14 cellular contexts compared by ENCODE assay signal in the genomic region with DNA sequence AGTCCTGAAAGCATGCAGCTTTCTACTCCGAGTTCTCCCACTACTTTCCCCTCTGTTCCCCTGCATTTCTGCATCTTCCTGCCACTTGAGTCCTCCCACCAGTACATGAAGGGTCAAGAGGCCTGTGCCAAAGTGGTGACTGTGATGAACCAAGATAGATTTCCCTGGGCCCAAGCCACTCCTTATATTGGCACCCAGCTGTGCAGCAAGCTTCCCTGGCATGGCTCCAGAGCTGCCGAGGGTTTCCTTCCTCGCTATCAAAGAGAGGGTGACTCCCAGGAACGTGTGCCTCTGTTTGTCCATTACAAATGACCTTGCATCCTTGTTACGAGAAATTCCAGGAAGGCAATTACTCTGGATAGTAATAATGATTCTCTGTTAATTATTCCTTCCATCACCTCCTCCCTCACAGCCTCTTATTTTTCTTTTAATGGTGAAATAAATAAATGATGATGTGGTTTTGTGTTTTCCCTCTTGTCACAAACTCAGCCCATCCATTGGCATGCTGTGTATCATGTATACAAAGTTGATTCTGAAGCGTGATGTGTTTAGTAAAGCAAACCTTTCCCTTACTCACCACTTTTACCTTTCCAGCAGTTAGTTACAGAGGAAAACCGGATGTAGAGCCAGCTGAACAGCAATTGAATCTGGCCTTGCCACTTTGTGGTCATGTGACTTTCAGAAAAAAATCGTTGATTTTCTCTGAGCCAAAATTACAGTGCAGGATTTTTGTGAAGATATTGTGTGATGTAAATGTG. TPM values are rescaled to one million over a fixed set of nuclear protein-coding genes. Genes with fewer than 3 reads are reported as not detected.
DNase-seq lines count a peak whose midpoint lies in the region; ATAC-seq and TF ChIP-seq lines count a peak whose summit lies in the region.
"Had no signal": no experiment of that assay in that cellular context is flagged by ENCODE, and none has a peak within 500 bp of the region (broad histone marks: within the 10 kb centered on the region; RNA-seq: fewer than 3 reads in every experiment).

No MANE protein-coding gene starts in this region.

- H3K4me1 ChIP-seq in H9 (ENCODE audit: insufficient read depth, low read length) = no peaks in the 10 kb centered on the region
- no peaks in the 10 kb centered on the region for H3K4me1 ChIP-seq in cardiac muscle cell (ENCODE audit: low read depth)
- H3K4me1 ChIP-seq: SJSA1 had no signal

- H3K27ac ChIP-seq in H9 (ENCODE audit: insufficient read length, low read depth, low read length) = no peak overlapping the region
- H3K27ac ChIP-seq in cardiac muscle cell = peak overlapping the region; percentile 46
- H3K27ac ChIP-seq: SJSA1 had no signal

- peaks cover 4% of the 10 kb centered on the region; the same call in 1 of the 2 replicates for H3K27me3 Mint-ChIP-seq in H9 (ENCODE audit: low read depth)
- H3K27me3 Mint-ChIP-seq in stimulated activated memory B cell treated with anti-CD40 and anti-IgM and Interleukin-4, amounts not matched to agents 10 μg/mL and 1 μg/mL and 100 μg/mL, for 72 hours = no peaks in the 10 kb centered on the region
- H3K27me3 Mint-ChIP-seq: activated CD4-positive, alpha-beta memory T cell treated with anti-CD3 and anti-CD28 coated beads, Interleukin-2, amount 10 ng/mL, durations not matched to agents 7 days and 5 days had no signal

- no peak overlapping the region for H3K9ac ChIP-seq in H9 (ENCODE audit: extremely low read depth, insufficient read length, low read length)

- no peak overlapping the region for H3K4me2 ChIP-seq in H9 (ENCODE audit: insufficient read depth, insufficient read length, low read length)

- peaks cover 0 to 3% of the 10 kb centered on the region in 2 experiments; a peak in 1 of 4 replicates for H3K4me1 Mint-ChIP-seq in H9
- H3K4me1 Mint-ChIP-seq in stimulated activated memory B cell treated with anti-CD40 and anti-IgM and Interleukin-4, amounts not matched to agents 10 μg/mL and 1 μg/mL and 100 μg/mL, for 72 hours = peaks cover 23% of the 10 kb centered on the region

- no peak overlapping the region for H2AFZ ChIP-seq in H9 (ENCODE audit: low read length)

- H2BK12ac ChIP-seq in H9 (ENCODE audit: insufficient read length, low read depth, low read length) = no peak overlapping the region

- H4K8ac ChIP-seq in H9 (replicated peaks; ENCODE audit: insufficient read length, low read depth, low read length) = no peak overlapping the region

- H3K18ac ChIP-seq in H9 (ENCODE audit: insufficient read length, low read depth, low read length) = no peak overlapping the region

- H3K27me3 ChIP-seq in H9 (ENCODE audit: insufficient read depth, low read length) (no peaks in the 10 kb centered on the region), cardiac muscle cell (no peaks in the 10 kb centered on the region)
- H3K27me3 ChIP-seq: MG63, SJSA1 had no signal

- no peak overlapping the region for H2BK15ac ChIP-seq in H9 (ENCODE audit: low read depth, low read length)

- no peak for DNase-seq in H9
- peak; percentile 37 for DNase-seq in RPMI7951 (ENCODE audit: low read depth)
- peak; percentile 46 to 72 for DNase-seq in cardiac muscle cell (ENCODE audit: low read depth in 1 of 2, low spot score in 1 of 2)
- peak; percentile 95 for DNase-seq in renal cortical epithelial cell (ENCODE audit: low read depth)
- DNase-seq in stimulated activated CD4-positive, alpha-beta T cell treated with anti-CD3 and anti-CD28 coated beads, Interleukin-4, amount 100 ng/mL, for 4 hours = no peak
- DNase-seq in inferior parietal cortex (ENCODE audit: extremely low spot score) = no peak
- DNase-seq: activated CD4-positive, alpha-beta memory T cell treated with anti-CD3 and anti-CD28 coated beads, Interleukin-2, amount 10 ng/mL, durations not matched to agents 7 days and 5 days; MG63; stimulated activated CD4-positive, alpha-beta T cell treated with anti-CD3 and anti-CD28 coated beads, Interleukin-15, amount 100 ng/mL, for 24 hours had no signal

- no peaks in the 10 kb centered on the region for H3K79me2 ChIP-seq in H9 (ENCODE audit: insufficient read depth, low read length)

- H2BK5ac ChIP-seq in H9 (ENCODE audit: insufficient read length, low read length) = no peak overlapping the region

- H3K14ac ChIP-seq in H9 (ENCODE audit: insufficient read depth, low read length) = no peak overlapping the region

- no peak overlapping the region for H3K4me3 Mint-ChIP-seq in H9
- no peak overlapping the region for H3K4me3 Mint-ChIP-seq in stimulated activated memory B cell treated with anti-CD40 and anti-IgM and Interleukin-4, amounts not matched to agents 10 μg/mL and 1 μg/mL and 100 μg/mL, for 72 hours
- H3K4me3 Mint-ChIP-seq: activated CD4-positive, alpha-beta memory T cell treated with anti-CD3 and anti-CD28 coated beads, Interleukin-2, amount 10 ng/mL, durations not matched to agents 7 days and 5 days had no signal

- H3K79me1 ChIP-seq in H9 (ENCODE audit: insufficient read depth, low read depth, low read length, poor library complexity, severe bottlenecking) = no peaks in the 10 kb centered on the region

- no peak for TF ChIP-seq CTCF in H9 (conservative IDR thresholded peaks at IDR 0.05)
- TF ChIP-seq CTCF in cardiac muscle cell (IDR thresholded peaks at IDR 0.05; ENCODE audit: low read depth, low read length) = no peak

- no peak overlapping the region for H3K27ac Mint-ChIP-seq in H9
- H3K27ac Mint-ChIP-seq in stimulated activated memory B cell treated with anti-CD40 and anti-IgM and Interleukin-4, amounts not matched to agents 10 μg/mL and 1 μg/mL and 100 μg/mL, for 72 hours = no peak overlapping the region
- H3K27ac Mint-ChIP-seq: activated CD4-positive, alpha-beta memory T cell treated with anti-CD3 and anti-CD28 coated beads, Interleukin-2, amount 10 ng/mL, durations not matched to agents 7 days and 5 days had no signal

- ATAC-seq in stimulated activated memory B cell treated with anti-CD40 and anti-IgM and Interleukin-4, amounts not matched to agents 10 μg/mL and 1 μg/mL and 100 μg/mL, for 72 hours = no peak
- ATAC-seq in HG03565 (IDR thresholded peaks at IDR 0.05; ENCODE audit: unreplicated experiment) = no peak

- no peaks in the 10 kb centered on the region for H3K9me3 Mint-ChIP-seq in H9
- H3K9me3 Mint-ChIP-seq in stimulated activated memory B cell treated with anti-CD40 and anti-IgM and Interleukin-4, amounts not matched to agents 10 μg/mL and 1 μg/mL and 100 μg/mL, for 72 hours = no peaks in the 10 kb centered on the region
- H3K9me3 Mint-ChIP-seq: activated CD4-positive, alpha-beta memory T cell treated with anti-CD3 and anti-CD28 coated beads, Interleukin-2, amount 10 ng/mL, durations not matched to agents 7 days and 5 days had no signal

- no peak overlapping the region for H3T11ph ChIP-seq in H9 (ENCODE audit: low read length)

- H3K56ac ChIP-seq in H9 (ENCODE audit: insufficient read length, low read depth, low read length) = no peak overlapping the region

- no peak overlapping the region for H2AK5ac ChIP-seq in H9 (ENCODE audit: insufficient read length, low read length)

- peaks cover 0 to 6% (median 0%) of the 10 kb centered on the region in 3 experiments; a peak in 2 of 7 replicates for H3K36me3 Mint-ChIP-seq in H9 (ENCODE audit: insufficient read depth in 1 of 3, low read depth in 3 of 3)
- peaks cover 15% of the 10 kb centered on the region for H3K36me3 Mint-ChIP-seq in stimulated activated memory B cell treated with anti-CD40 and anti-IgM and Interleukin-4, amounts not matched to agents 10 μg/mL and 1 μg/mL and 100 μg/mL, for 72 hours

- peak overlapping the region; percentile 12 for H2BK120ac ChIP-seq in H9 (ENCODE audit: low read depth, low read length, poor library complexity, severe bottlenecking)

- H3K9me3 ChIP-seq in H9 (ENCODE audit: control insufficient read depth, low read depth, low read length) (no peaks in the 10 kb centered on the region), cardiac muscle cell (ENCODE audit: low read depth) (no peaks in the 10 kb centered on the region)
- H3K9me3 ChIP-seq: MG63, SJSA1 had no signal

- WGBS in H9 (ENCODE audit: extremely low coverage, insufficient read length, low lambda C conversion rate) = no CpG with 5 or more reads among the region's 8 CpGs

- no peak overlapping the region for H2BK20ac ChIP-seq in H9 (ENCODE audit: low read depth, low read length, poor library complexity, severe bottlenecking)

- H4K20me1 ChIP-seq in H9 (ENCODE audit: control insufficient read depth, insufficient read depth, insufficient read length) = no peaks in the 10 kb centered on the region

- H3K23ac ChIP-seq in H9 (ENCODE audit: insufficient read length, low read depth, low read length) = no peak overlapping the region

- no peak overlapping the region for H3K4ac ChIP-seq in H9 (ENCODE audit: low read depth, low read length)

- no peaks in the 10 kb centered on the region for H3K23me2 ChIP-seq in H9 (ENCODE audit: insufficient read length, low read depth, low read length, poor library complexity, severe bottlenecking)

- no peak overlapping the region for H4K91ac ChIP-seq in H9 (ENCODE audit: insufficient read length, low read depth, low read length)

- H3K4me3 ChIP-seq in cardiac muscle cell = no peak overlapping the region
- H3K4me3 ChIP-seq: MG63, SJSA1 had no signal

- no peaks in the 10 kb centered on the region for H3K36me3 ChIP-seq in cardiac muscle cell
- H3K36me3 ChIP-seq: MG63, SJSA1 had no signal

- H4K5ac ChIP-seq in H9 (ENCODE audit: insufficient read length, low read depth, low read length) = no peak overlapping the region

RNA-seq across cellular contexts. Expression of a gene that starts 8.3 kb away (rescaled TPM):
- total RNA-seq in H9 (2021) (22.5 and 25.1 TPM in 2 replicates), cardiac muscle cell (19.0 and 19.3 TPM in 2 replicates), renal cortical epithelial cell (11.8 and 34.4 TPM in 2 replicates)
- 16.8 and 32.9 TPM in 2 replicates for total RNA-seq in RPMI7951 (2014; rRNA removed; shearing (Covaris generic))
- polyA plus RNA-seq in cardiac muscle cell = 40.1 and 43.0 TPM in 2 replicates

RNA-seq across cellular contexts. Expression of a gene that starts 14.7 kb away (rescaled TPM):
- total RNA-seq in H9 (2021) = 0.87 and 1.1 TPM in 2 replicates
- 36.6 and 40.4 TPM in 2 replicates for total RNA-seq in RPMI7951 (2014; rRNA removed; shearing (Covaris generic))
- 2.0 and 3.3 TPM in 2 replicates for total RNA-seq in cardiac muscle cell
- polyA plus RNA-seq in cardiac muscle cell = 2.0 and 2.8 TPM in 2 replicates
- 47.9 and 51.4 TPM in 2 replicates for total RNA-seq in renal cortical epithelial cell

RNA-seq across cellular contexts. Expression of a gene that starts 25.8 kb away (rescaled TPM):
- total RNA-seq in H9 (2021) (not detected in 2 replicates), cardiac muscle cell (not detected in 2 replicates), renal cortical epithelial cell (not detected in 2 replicates)
- total RNA-seq in RPMI7951 (2014; rRNA removed; shearing (Covaris generic)) = not detected in 2 replicates
- not detected in 2 replicates for polyA plus RNA-seq in cardiac muscle cell
- total RNA-seq: activated CD4-positive, alpha-beta memory T cell treated with anti-CD3 and anti-CD28 coated beads, Interleukin-2, amount 10 ng/mL, durations not matched to agents 7 days and 5 days; cerebellum; SJSA1 had no signal
- polyA plus RNA-seq: thymus had no signal

RNA-seq across cellular contexts. Expression of a gene that starts 49.9 kb away (rescaled TPM):
- total RNA-seq in H9 (2021) (not detected in 2 replicates), cardiac muscle cell (not detected in 2 replicates), renal cortical epithelial cell (not detected in 2 replicates)
- total RNA-seq in RPMI7951 (2014; rRNA removed; shearing (Covaris generic)) = not detected in 2 replicates
- polyA plus RNA-seq in cardiac muscle cell = not detected in 2 replicates
- total RNA-seq: activated CD4-positive, alpha-beta memory T cell treated with anti-CD3 and anti-CD28 coated beads, Interleukin-2, amount 10 ng/mL, durations not matched to agents 7 days and 5 days; cerebellum; SJSA1 had no signal
- polyA plus RNA-seq: thymus had no signal

Comparison
In these comparisons a context has a peak if more than half of its experiments do, and no peak if none do; other contexts are left out.
1. DNase-seq: peak in RPMI7951 (single experiment), cardiac muscle cell (2 of 2) and renal cortical epithelial cell (single experiment); none in H9 (single experiment), stimulated activated CD4-positive, alpha-beta T cell treated with anti-CD3 and anti-CD28 coated beads, Interleukin-4, amount 100 ng/mL, for 4 hours (0 of 2) and inferior parietal cortex (single experiment).